In genomic region chr3:151918253-151919029, GRCh38 we compare ENCODE assay signal across 8 cellular contexts. TPM values are rescaled to one million over a fixed set of nuclear protein-coding genes. Genes with fewer than 3 reads are reported as not detected.
DNase-seq lines count a peak whose midpoint lies in the region; ATAC-seq and TF ChIP-seq lines count a peak whose summit lies in the region.

No MANE protein-coding gene starts in this region.

- BruUV-seq in mammary epithelial cell (replicated peaks; lab: Mats Ljungman, UMichigan) = no TSS peak

- H3K9ac ChIP-seq in mammary epithelial cell (ENCODE audit: insufficient read depth, low read length) = no peak overlapping the region

- peak; percentile 50 for TF ChIP-seq CTCF in GM12872 (IDR thresholded peaks at IDR 0.05; ENCODE audit: insufficient read depth, low read depth, low read length)
- TF ChIP-seq CTCF in mammary epithelial cell (conservative IDR thresholded peaks at IDR 0.05 in 1 of 2, IDR thresholded peaks at IDR 0.05 in 1 of 2; ENCODE audit: extremely low read depth in 1 of 2, insufficient read depth in 1 of 2, low read depth in 1 of 2, low read length in 2 of 2) = peak; percentile 63 to 67
- TF ChIP-seq CTCF in vagina (IDR thresholded peaks at IDR 0.05) = peak; percentile 41 to 46 (median 44)

- no peaks in the 10 kb centered on the region for H3K79me2 ChIP-seq in mammary epithelial cell (ENCODE audit: insufficient read depth, low read length)

- H3K36me3 ChIP-seq in mammary epithelial cell (ENCODE audit: insufficient read depth, low read length) = no peaks in the 10 kb centered on the region
- no peaks in the 10 kb centered on the region for H3K36me3 ChIP-seq in vagina

- H3K27ac ChIP-seq in mammary epithelial cell (ENCODE audit: insufficient read depth, low read depth, low read length) (no peak overlapping the region), vagina (peak overlapping the region; percentile 11)

- CTCF ChIA-PET in mammary epithelial cell (lab: Charles Lee; ENCODE audit: low non-redundant PET) = no interaction called here

- ATAC-seq in HG03342 (IDR thresholded peaks at IDR 0.05; ENCODE audit: unreplicated experiment) = peak; percentile 68

- DNase-seq in A172 (ENCODE audit: low spot score) (peak; percentile 76), NCI-H774 (lab: John Stamatoyannopoulos, UW) (peak; percentile 68), mammary epithelial cell (peak; percentile 26), left kidney (ENCODE audit: low read depth, low spot score) (peak; percentile 57), vagina (ENCODE audit: extremely low spot score in 2 of 2) (no peak)
- DNase-seq in activated naive CD4-positive, alpha-beta T cell treated with Interleukin-2 at 50 U/mL for 16 hours = no peak

- 65% methylated on average over 5 of the region's 5 CpGs for WGBS in mammary epithelial cell (ENCODE audit: low coverage, missing lambda C conversion rate)

- H3K4me2 ChIP-seq in mammary epithelial cell (ENCODE audit: insufficient read depth, low read depth, low read length) = no peak overlapping the region

- no peaks in the 10 kb centered on the region for H3K4me1 ChIP-seq in mammary epithelial cell (ENCODE audit: insufficient read depth, low read length)
- no peaks in the 10 kb centered on the region for H3K4me1 ChIP-seq in vagina

- H4K20me1 ChIP-seq in mammary epithelial cell (ENCODE audit: insufficient read depth, low read length) = no peaks in the 10 kb centered on the region

- dilution Hi-C loops in mammary epithelial cell (cut with HindIII; ENCODE audit: low sequenced_read_pairs) = no loop called here

- TF ChIP-seq POLR2A in vagina (IDR thresholded peaks at IDR 0.05) = no peak

- intact Hi-C loops in mammary epithelial cell (cut with micrococcal nuclease) = loop anchor here (1.0 to 5.0 kb wide), 5 partner anchors 79 to 691 kb away; no protein-coding TSS in a partner anchor
- intact Hi-C loops in vagina (cut with DNase I) = no loop called here

- no peaks in the 10 kb centered on the region for H3K9me3 ChIP-seq in mammary epithelial cell (replicated peaks; ENCODE audit: insufficient read depth, low read length)
- H3K9me3 ChIP-seq in vagina = no peaks in the 10 kb centered on the region

- no peak overlapping the region for H3K4me3 ChIP-seq in mammary epithelial cell (replicated peaks in 1 of 3; ENCODE audit: insufficient read depth in 1 of 3, low read depth in 2 of 3, low read length in 3 of 3)
- no peak overlapping the region for H3K4me3 ChIP-seq in vagina

- H2AFZ ChIP-seq in mammary epithelial cell (ENCODE audit: low read depth, low read length) = no peak overlapping the region

- in situ Hi-C loops in mammary epithelial cell (cut with MboI; ENCODE audit: low sequenced_read_pairs in 2 of 2) = loop anchor here (10.0 kb wide), 2 partner anchors 474 to 484 kb away; no protein-coding TSS in a partner anchor

- H3K27me3 ChIP-seq in mammary epithelial cell (ENCODE audit: insufficient read depth, low read length) (no peaks in the 10 kb centered on the region), vagina (no peaks in the 10 kb centered on the region)

RNA-seq across cellular contexts. Expression of gene SUCNR1, which starts 45.0 kb away (rescaled TPM):
- 506 and 549 TPM in 2 replicates for total RNA-seq in A172 (2014; rRNA removed; shearing (Covaris generic))
- total RNA-seq in mammary epithelial cell (not detected), vagina (0.49 TPM)
- not detected for polyA plus RNA-seq in mammary epithelial cell
- polyA minus RNA-seq in mammary epithelial cell = not detected

Comparison
In these comparisons a context has a peak if more than half of its experiments do, and no peak if none do; other contexts are left out.
1. DNase-seq: peak in A172 (single experiment), NCI-H774 (single experiment), mammary epithelial cell (single experiment) and left kidney (single experiment); none in vagina (0 of 2) and activated naive CD4-positive, alpha-beta T cell treated with Interleukin-2 at 50 U/mL for 16 hours (single experiment).
2. RNA of gene SUCNR1, which starts 45.0 kb away (total RNA-seq): 506 to 549 TPM in A172; 0.49 TPM in vagina (single experiment) and not detected in mammary epithelial cell; every median in the first group is over 100 times any median in the second.
3. Peak in every context shown above with its lines, with median percentiles within 50 percentile points of each other: CTCF ChIP-seq.